ENCODE assay signal across 25 cellular contexts in genomic region chr3:19822805-19823204, GRCh38.
DNase-seq lines count a peak whose midpoint lies in the region; ATAC-seq and TF ChIP-seq lines count a peak whose summit lies in the region.
"Had no signal": no experiment of that assay in that cellular context is flagged by ENCODE, and none has a peak within 500 bp of the region (broad histone marks: within the 10 kb centered on the region; RNA-seq: fewer than 3 reads in every experiment).

No MANE protein-coding gene starts in this region.

- CTCF ChIA-PET in activated CD8-positive, alpha-beta memory T cell treated with anti-CD3 and anti-CD28 coated beads, Interleukin-2, amount 10 ng/mL, durations not matched to agents 7 days and 5 days (lab: Charles Lee) = no interaction called here

- intact Hi-C loops in sciatic nerve (cut with DNase I) = loop anchor here (5.0 kb wide), 1 partner anchor 1729 kb away; no protein-coding TSS in a partner anchor

- DNase-seq in mesenteric fat pad (ENCODE audit: low spot score) (peak; percentile 53), sciatic nerve (ENCODE audit: low spot score) (no peak), erythroblast (lab: John Stamatoyannopoulos, UW) (no peak)
- DNase-seq in stimulated activated effector memory CD8-positive, alpha-beta T cell treated with anti-CD3 and anti-CD28 coated beads, Interleukin-12 subunit alpha, Interleukin-12 subunit beta, amount 100 ng/mL, for 72 hours (ENCODE audit: low spot score in 2 of 2) = no peak
- DNase-seq in stimulated activated naive CD8-positive, alpha-beta T cell treated with anti-CD3 and anti-CD28 coated beads, Interleukin-15, amount 100 ng/mL, for 72 hours = no peak
- DNase-seq in activated CD8-positive, alpha-beta memory T cell treated with anti-CD3 and anti-CD28 coated beads, Interleukin-2, amount 10 ng/mL, durations not matched to agents 7 days and 5 days = no peak
- DNase-seq: 8988T; ACHN; BE2C; C1 segment of cervical spinal cord; CD4-positive, alpha-beta memory T cell; CD4-positive, CD25-positive, alpha-beta regulatory T cell; CD8-positive, alpha-beta memory T cell; COR-L47; DMS 273 treated with DMSO at 0.1 percent for 48 hours; DMS153; DMS53; DMS79; DND-41; EL; GDM1 had no signal

- H3K27me3 Mint-ChIP-seq in stimulated activated naive CD8-positive, alpha-beta T cell treated with anti-CD3 and anti-CD28 coated beads, Interleukin-15, amount 100 ng/mL, for 72 hours = peaks cover 12% of the 10 kb centered on the region
- H3K27me3 Mint-ChIP-seq in activated CD8-positive, alpha-beta memory T cell treated with anti-CD3 and anti-CD28 coated beads, Interleukin-2, amount 10 ng/mL, durations not matched to agents 7 days and 5 days = no peaks in the 10 kb centered on the region
- H3K27me3 Mint-ChIP-seq: CD4-positive, alpha-beta memory T cell had no signal

- no peaks in the 10 kb centered on the region for H3K4me1 Mint-ChIP-seq in stimulated activated effector memory CD8-positive, alpha-beta T cell treated with anti-CD3 and anti-CD28 coated beads, Interleukin-12 subunit alpha, Interleukin-12 subunit beta, amount 100 ng/mL, for 72 hours
- H3K4me1 Mint-ChIP-seq in stimulated activated naive CD8-positive, alpha-beta T cell treated with anti-CD3 and anti-CD28 coated beads, Interleukin-15, amount 100 ng/mL, for 72 hours = no peaks in the 10 kb centered on the region
- H3K4me1 Mint-ChIP-seq in activated CD8-positive, alpha-beta memory T cell treated with anti-CD3 and anti-CD28 coated beads, Interleukin-2, amount 10 ng/mL, durations not matched to agents 7 days and 5 days = no peaks in the 10 kb centered on the region
- H3K4me1 Mint-ChIP-seq: CD14-positive monocyte; CD4-positive, alpha-beta memory T cell; CD4-positive, CD25-positive, alpha-beta regulatory T cell; CD8-positive, alpha-beta memory T cell had no signal

- no peak for TF ChIP-seq POLR2A in erythroblast (IDR thresholded peaks at IDR 0.05; ENCODE audit: low read length)

- H3K27ac Mint-ChIP-seq in stimulated activated effector memory CD8-positive, alpha-beta T cell treated with anti-CD3 and anti-CD28 coated beads, Interleukin-12 subunit alpha, Interleukin-12 subunit beta, amount 100 ng/mL, for 72 hours = no peak overlapping the region
- H3K27ac Mint-ChIP-seq in stimulated activated naive CD8-positive, alpha-beta T cell treated with anti-CD3 and anti-CD28 coated beads, Interleukin-15, amount 100 ng/mL, for 72 hours = no peak overlapping the region
- H3K27ac Mint-ChIP-seq in activated CD8-positive, alpha-beta memory T cell treated with anti-CD3 and anti-CD28 coated beads, Interleukin-2, amount 10 ng/mL, durations not matched to agents 7 days and 5 days = no peak overlapping the region
- H3K27ac Mint-ChIP-seq: CD14-positive monocyte; CD4-positive, alpha-beta memory T cell; CD4-positive, CD25-positive, alpha-beta regulatory T cell; CD8-positive, alpha-beta memory T cell had no signal

- no peak overlapping the region for H3K4me3 Mint-ChIP-seq in stimulated activated effector memory CD8-positive, alpha-beta T cell treated with anti-CD3 and anti-CD28 coated beads, Interleukin-12 subunit alpha, Interleukin-12 subunit beta, amount 100 ng/mL, for 72 hours
- H3K4me3 Mint-ChIP-seq in stimulated activated naive CD8-positive, alpha-beta T cell treated with anti-CD3 and anti-CD28 coated beads, Interleukin-15, amount 100 ng/mL, for 72 hours = no peak overlapping the region
- H3K4me3 Mint-ChIP-seq in activated CD8-positive, alpha-beta memory T cell treated with anti-CD3 and anti-CD28 coated beads, Interleukin-2, amount 10 ng/mL, durations not matched to agents 7 days and 5 days = no peak overlapping the region
- H3K4me3 Mint-ChIP-seq: CD14-positive monocyte; CD4-positive, alpha-beta memory T cell; CD4-positive, CD25-positive, alpha-beta regulatory T cell; CD8-positive, alpha-beta memory T cell had no signal

- peaks cover 7% of the 10 kb centered on the region for H3K9me3 Mint-ChIP-seq in stimulated activated effector memory CD8-positive, alpha-beta T cell treated with anti-CD3 and anti-CD28 coated beads, Interleukin-12 subunit alpha, Interleukin-12 subunit beta, amount 100 ng/mL, for 72 hours
- H3K9me3 Mint-ChIP-seq in stimulated activated naive CD8-positive, alpha-beta T cell treated with anti-CD3 and anti-CD28 coated beads, Interleukin-15, amount 100 ng/mL, for 72 hours = peaks cover 7 to 12% of the 10 kb centered on the region in 2 donors
- H3K9me3 Mint-ChIP-seq in activated CD8-positive, alpha-beta memory T cell treated with anti-CD3 and anti-CD28 coated beads, Interleukin-2, amount 10 ng/mL, durations not matched to agents 7 days and 5 days (ENCODE audit: low read depth) = no peaks in the 10 kb centered on the region

- ATAC-seq in sciatic nerve (peak; percentile 10), SK-N-SH treated with all-trans-retinoic acid at 6 μM for 48 hours (no peak), HG02938 (IDR thresholded peaks at IDR 0.05; ENCODE audit: unreplicated experiment) (no peak)
- peak; percentile 34 for ATAC-seq in stimulated activated effector memory CD8-positive, alpha-beta T cell treated with anti-CD3 and anti-CD28 coated beads, Interleukin-12 subunit alpha, Interleukin-12 subunit beta, amount 100 ng/mL, for 72 hours
- peak; percentile 23 for ATAC-seq in stimulated activated naive CD8-positive, alpha-beta T cell treated with anti-CD3 and anti-CD28 coated beads, Interleukin-15, amount 100 ng/mL, for 72 hours
- no peak for ATAC-seq in activated CD8-positive, alpha-beta memory T cell treated with anti-CD3 and anti-CD28 coated beads, Interleukin-2, amount 10 ng/mL, durations not matched to agents 7 days and 5 days
- ATAC-seq: GM12878 had no signal

- no peaks in the 10 kb centered on the region for H3K36me3 Mint-ChIP-seq in stimulated activated effector memory CD8-positive, alpha-beta T cell treated with anti-CD3 and anti-CD28 coated beads, Interleukin-12 subunit alpha, Interleukin-12 subunit beta, amount 100 ng/mL, for 72 hours
- H3K36me3 Mint-ChIP-seq in activated CD8-positive, alpha-beta memory T cell treated with anti-CD3 and anti-CD28 coated beads, Interleukin-2, amount 10 ng/mL, durations not matched to agents 7 days and 5 days = no peaks in the 10 kb centered on the region
- H3K36me3 Mint-ChIP-seq: CD14-positive monocyte; CD4-positive, alpha-beta memory T cell; CD4-positive, CD25-positive, alpha-beta regulatory T cell had no signal

TF ChIP-seq in SK-N-SH treated with all-trans-retinoic acid at 6 μM for 48 hours, 23 proteins besides CTCF, POLR2A, EP300 and RAD21:
- no peak for TF ChIP-seq ZFP3 (CRISPR knock-in tag; IDR thresholded peaks at IDR 0.05)
- TF ChIP-seq ESRRG (CRISPR knock-in tag; IDR thresholded peaks at IDR 0.05) = no peak
- TF ChIP-seq ZFP30 (CRISPR knock-in tag; IDR thresholded peaks at IDR 0.05) = no peak
- TF ChIP-seq, protein P1, sequence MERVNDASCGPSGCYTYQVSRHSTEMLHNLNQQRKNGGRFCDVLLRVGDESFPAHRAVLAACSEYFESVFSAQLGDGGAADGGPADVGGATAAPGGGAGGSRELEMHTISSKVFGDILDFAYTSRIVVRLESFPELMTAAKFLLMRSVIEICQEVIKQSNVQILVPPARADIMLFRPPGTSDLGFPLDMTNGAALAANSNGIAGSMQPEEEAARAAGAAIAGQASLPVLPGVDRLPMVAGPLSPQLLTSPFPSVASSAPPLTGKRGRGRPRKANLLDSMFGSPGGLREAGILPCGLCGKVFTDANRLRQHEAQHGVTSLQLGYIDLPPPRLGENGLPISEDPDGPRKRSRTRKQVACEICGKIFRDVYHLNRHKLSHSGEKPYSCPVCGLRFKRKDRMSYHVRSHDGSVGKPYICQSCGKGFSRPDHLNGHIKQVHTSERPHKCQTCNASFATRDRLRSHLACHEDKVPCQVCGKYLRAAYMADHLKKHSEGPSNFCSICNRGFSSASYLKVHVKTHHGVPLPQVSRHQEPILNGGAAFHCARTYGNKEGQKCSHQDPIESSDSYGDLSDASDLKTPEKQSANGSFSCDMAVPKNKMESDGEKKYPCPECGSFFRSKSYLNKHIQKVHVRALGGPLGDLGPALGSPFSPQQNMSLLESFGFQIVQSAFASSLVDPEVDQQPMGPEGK (CRISPR knock-in tag; IDR thresholded peaks at IDR 0.05; ENCODE audit: borderline replicate concordance) = no peak
- no peak for TF ChIP-seq SNAI2 (CRISPR knock-in tag; IDR thresholded peaks at IDR 0.05)
- TF ChIP-seq, protein P2, sequence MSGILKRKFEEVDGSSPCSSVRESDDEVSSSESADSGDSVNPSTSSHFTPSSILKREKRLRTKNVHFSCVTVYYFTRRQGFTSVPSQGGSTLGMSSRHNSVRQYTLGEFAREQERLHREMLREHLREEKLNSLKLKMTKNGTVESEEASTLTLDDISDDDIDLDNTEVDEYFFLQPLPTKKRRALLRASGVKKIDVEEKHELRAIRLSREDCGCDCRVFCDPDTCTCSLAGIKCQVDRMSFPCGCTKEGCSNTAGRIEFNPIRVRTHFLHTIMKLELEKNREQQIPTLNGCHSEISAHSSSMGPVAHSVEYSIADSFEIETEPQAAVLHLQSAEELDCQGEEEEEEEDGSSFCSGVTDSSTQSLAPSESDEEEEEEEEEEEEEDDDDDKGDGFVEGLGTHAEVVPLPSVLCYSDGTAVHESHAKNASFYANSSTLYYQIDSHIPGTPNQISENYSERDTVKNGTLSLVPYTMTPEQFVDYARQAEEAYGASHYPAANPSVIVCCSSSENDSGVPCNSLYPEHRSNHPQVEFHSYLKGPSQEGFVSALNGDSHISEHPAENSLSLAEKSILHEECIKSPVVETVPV (CRISPR knock-in tag; IDR thresholded peaks at IDR 0.05) = no peak
- no peak for TF ChIP-seq ZNF8 (CRISPR knock-in tag; IDR thresholded peaks at IDR 0.05)
TF ChIP-seq in SK-N-SH treated with all-trans-retinoic acid at 6 μM for 48 hours: peak in this region for 0.

Comparison
In these comparisons a context has a peak if more than half of its experiments do, and no peak if none do; other contexts are left out.
1. ATAC-seq: peak in sciatic nerve (single experiment), stimulated activated effector memory CD8-positive, alpha-beta T cell treated with anti-CD3 and anti-CD28 coated beads, Interleukin-12 subunit alpha, Interleukin-12 subunit beta, amount 100 ng/mL, for 72 hours (single experiment) and stimulated activated naive CD8-positive, alpha-beta T cell treated with anti-CD3 and anti-CD28 coated beads, Interleukin-15, amount 100 ng/mL, for 72 hours (single experiment); none in SK-N-SH treated with all-trans-retinoic acid at 6 μM for 48 hours (single experiment), HG02938 (single experiment) and activated CD8-positive, alpha-beta memory T cell treated with anti-CD3 and anti-CD28 coated beads, Interleukin-2, amount 10 ng/mL, durations not matched to agents 7 days and 5 days (single experiment).